ENCODE assay signal across 1 cellular context in the genomic region with DNA sequence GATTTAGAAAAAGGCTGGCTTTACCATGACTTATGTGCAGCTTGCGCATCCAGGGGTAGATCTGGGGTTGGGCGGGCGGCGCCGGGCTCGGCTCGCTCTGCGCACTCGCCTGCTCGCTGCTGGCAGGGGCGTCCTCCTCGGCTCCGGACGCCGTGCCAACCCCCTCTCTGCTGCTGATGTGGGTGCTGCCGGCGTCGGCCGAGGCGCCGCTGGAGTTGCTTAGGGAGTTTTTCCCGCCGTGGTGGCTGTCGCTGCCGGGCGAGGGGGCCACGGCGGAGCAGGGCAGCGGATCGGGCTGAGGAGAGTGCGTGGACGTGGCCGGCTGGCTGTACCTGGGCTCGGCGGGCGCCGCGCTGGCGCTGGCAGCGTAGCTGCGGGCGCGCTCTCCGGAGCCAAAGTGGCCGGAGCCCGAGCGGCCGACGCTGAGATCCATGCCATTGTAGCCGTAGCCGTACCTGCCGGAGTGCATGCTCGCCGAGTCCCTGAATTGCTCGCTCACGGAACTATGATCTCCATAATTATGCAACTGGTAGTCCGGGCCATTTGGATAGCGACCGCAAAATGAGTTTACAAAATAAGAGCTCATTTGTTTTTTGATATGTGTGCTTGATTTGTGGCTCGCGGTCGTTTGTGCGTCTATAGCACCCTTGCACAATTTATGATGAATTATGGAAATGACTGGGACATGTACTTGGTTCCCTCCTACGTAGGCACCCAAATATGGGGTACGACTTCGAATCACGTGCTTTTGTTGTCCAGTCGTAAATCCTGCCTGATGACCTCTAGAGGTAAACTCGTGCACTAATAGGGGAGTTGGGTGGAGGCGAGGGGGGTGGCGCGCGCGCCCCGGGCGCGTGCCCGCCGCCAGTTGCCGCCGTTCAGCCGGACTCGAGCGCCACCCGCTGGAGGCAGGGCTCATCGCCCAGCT.
A peak's percentile ranks its signal among the peaks of the same experiment; 100 is the strongest.
TF ChIP-seq lines count a peak whose summit lies in the region.

TSS of gene HOXA5 (minus strand) at position 660 of the 928 bp plus-strand sequence. CDS start at position 586, 74 bp downstream.

TF ChIP-seq in WTC11, 78 proteins besides CTCF, POLR2A, EP300 and RAD21 (continued from another document and continues in another):
- TF ChIP-seq ZNF138 (CRISPR knock-in tag; conservative IDR thresholded peaks at IDR 0.05), result no peak
- TF ChIP-seq, protein P1, sequence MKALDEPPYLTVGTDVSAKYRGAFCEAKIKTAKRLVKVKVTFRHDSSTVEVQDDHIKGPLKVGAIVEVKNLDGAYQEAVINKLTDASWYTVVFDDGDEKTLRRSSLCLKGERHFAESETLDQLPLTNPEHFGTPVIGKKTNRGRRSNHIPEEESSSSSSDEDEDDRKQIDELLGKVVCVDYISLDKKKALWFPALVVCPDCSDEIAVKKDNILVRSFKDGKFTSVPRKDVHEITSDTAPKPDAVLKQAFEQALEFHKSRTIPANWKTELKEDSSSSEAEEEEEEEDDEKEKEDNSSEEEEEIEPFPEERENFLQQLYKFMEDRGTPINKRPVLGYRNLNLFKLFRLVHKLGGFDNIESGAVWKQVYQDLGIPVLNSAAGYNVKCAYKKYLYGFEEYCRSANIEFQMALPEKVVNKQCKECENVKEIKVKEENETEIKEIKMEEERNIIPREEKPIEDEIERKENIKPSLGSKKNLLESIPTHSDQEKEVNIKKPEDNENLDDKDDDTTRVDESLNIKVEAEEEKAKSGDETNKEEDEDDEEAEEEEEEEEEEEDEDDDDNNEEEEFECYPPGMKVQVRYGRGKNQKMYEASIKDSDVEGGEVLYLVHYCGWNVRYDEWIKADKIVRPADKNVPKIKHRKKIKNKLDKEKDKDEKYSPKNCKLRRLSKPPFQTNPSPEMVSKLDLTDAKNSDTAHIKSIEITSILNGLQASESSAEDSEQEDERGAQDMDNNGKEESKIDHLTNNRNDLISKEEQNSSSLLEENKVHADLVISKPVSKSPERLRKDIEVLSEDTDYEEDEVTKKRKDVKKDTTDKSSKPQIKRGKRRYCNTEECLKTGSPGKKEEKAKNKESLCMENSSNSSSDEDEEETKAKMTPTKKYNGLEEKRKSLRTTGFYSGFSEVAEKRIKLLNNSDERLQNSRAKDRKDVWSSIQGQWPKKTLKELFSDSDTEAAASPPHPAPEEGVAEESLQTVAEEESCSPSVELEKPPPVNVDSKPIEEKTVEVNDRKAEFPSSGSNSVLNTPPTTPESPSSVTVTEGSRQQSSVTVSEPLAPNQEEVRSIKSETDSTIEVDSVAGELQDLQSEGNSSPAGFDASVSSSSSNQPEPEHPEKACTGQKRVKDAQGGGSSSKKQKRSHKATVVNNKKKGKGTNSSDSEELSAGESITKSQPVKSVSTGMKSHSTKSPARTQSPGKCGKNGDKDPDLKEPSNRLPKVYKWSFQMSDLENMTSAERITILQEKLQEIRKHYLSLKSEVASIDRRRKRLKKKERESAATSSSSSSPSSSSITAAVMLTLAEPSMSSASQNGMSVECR (CRISPR knock-in tag; IDR thresholded peaks at IDR 0.05; ENCODE audit: borderline replicate concordance), result no peak
- TF ChIP-seq ZNF671 (CRISPR knock-in tag; IDR thresholded peaks at IDR 0.05), result no peak
- TF ChIP-seq NR1H2 (CRISPR knock-in tag; IDR thresholded peaks at IDR 0.05), result no peak
- 0 out of 2 replicates have a peak, but pooled peaks have one; percentile 17 for TF ChIP-seq TEAD4 (CRISPR knock-in tag; IDR thresholded peaks at IDR 0.05)
- TF ChIP-seq MYBL2 (CRISPR knock-in tag; IDR thresholded peaks at IDR 0.05), result no peak
- TF ChIP-seq, protein P2, sequence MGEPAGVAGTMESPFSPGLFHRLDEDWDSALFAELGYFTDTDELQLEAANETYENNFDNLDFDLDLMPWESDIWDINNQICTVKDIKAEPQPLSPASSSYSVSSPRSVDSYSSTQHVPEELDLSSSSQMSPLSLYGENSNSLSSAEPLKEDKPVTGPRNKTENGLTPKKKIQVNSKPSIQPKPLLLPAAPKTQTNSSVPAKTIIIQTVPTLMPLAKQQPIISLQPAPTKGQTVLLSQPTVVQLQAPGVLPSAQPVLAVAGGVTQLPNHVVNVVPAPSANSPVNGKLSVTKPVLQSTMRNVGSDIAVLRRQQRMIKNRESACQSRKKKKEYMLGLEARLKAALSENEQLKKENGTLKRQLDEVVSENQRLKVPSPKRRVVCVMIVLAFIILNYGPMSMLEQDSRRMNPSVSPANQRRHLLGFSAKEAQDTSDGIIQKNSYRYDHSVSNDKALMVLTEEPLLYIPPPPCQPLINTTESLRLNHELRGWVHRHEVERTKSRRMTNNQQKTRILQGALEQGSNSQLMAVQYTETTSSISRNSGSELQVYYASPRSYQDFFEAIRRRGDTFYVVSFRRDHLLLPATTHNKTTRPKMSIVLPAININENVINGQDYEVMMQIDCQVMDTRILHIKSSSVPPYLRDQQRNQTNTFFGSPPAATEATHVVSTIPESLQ (CRISPR knock-in tag; IDR thresholded peaks at IDR 0.05), result no peak
- peak; percentile 60; the same call in 1 of the 2 replicates for TF ChIP-seq ETV6 (CRISPR knock-in tag; IDR thresholded peaks at IDR 0.05)
- TF ChIP-seq MLX (CRISPR knock-in tag; IDR thresholded peaks at IDR 0.05), result no peak
- no peak for TF ChIP-seq ZNF121 (CRISPR knock-in tag; IDR thresholded peaks at IDR 0.05)
- TF ChIP-seq CDX4 (CRISPR knock-in tag; IDR thresholded peaks at IDR 0.05; ENCODE audit: borderline replicate concordance), result no peak
- TF ChIP-seq, protein P3, sequence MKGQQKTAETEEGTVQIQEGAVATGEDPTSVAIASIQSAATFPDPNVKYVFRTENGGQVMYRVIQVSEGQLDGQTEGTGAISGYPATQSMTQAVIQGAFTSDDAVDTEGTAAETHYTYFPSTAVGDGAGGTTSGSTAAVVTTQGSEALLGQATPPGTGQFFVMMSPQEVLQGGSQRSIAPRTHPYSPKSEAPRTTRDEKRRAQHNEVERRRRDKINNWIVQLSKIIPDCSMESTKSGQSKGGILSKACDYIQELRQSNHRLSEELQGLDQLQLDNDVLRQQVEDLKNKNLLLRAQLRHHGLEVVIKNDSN (CRISPR knock-in tag; IDR thresholded peaks at IDR 0.05), result peak; percentile 81
- TF ChIP-seq, protein P4, sequence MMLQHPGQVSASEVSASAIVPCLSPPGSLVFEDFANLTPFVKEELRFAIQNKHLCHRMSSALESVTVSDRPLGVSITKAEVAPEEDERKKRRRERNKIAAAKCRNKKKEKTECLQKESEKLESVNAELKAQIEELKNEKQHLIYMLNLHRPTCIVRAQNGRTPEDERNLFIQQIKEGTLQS (CRISPR knock-in tag; conservative IDR thresholded peaks at IDR 0.05), result no peak
- TF ChIP-seq JAZF1 (CRISPR knock-in tag; IDR thresholded peaks at IDR 0.05), result no peak
- TF ChIP-seq ESRRA (CRISPR knock-in tag; IDR thresholded peaks at IDR 0.05; ENCODE audit: borderline replicate concordance), result no peak
- TF ChIP-seq, protein P5, sequence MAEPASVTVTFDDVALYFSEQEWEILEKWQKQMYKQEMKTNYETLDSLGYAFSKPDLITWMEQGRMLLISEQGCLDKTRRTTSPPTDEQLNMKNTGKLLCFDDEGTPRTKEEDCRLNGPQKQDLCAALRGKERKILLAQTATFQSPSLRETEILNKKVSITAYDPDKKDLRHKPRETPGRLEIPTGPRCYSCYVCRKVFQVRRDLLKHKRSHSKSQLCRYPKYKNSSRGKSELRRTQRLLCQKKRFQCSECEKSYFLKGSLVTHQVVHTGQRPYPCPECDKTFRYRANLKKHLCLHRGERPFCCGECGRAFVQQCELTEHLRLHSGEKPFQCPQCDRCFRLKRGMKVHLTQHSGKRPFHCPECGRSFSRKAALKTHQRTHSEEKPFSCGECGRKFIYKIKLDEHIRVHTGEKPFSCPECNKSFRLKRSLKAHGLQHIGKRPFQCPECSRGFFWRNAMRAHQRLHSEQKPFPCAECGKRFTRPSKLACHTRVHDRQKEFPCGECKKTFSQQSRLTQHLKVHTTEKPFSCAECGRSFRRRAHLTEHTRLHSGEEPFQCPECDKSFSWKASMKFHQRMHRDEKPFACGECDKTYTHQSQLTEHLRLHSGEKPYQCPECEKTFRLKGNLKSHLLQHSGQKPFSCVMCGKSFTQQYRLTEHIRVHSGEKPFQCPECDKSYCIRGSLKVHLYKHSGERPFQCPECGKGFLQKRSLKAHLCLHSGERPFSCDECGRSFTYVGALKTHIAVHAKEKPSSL (CRISPR knock-in tag; conservative IDR thresholded peaks at IDR 0.05), result no peak
- no peak for TF ChIP-seq FOXP4 (CRISPR knock-in tag; IDR thresholded peaks at IDR 0.05)
- no peak for TF ChIP-seq E2F1 (CRISPR knock-in tag; IDR thresholded peaks at IDR 0.05)
- TF ChIP-seq MXD4 (CRISPR knock-in tag; IDR thresholded peaks at IDR 0.05; ENCODE audit: borderline replicate concordance), result no peak
- no peak for TF ChIP-seq FOXP1 (CRISPR knock-in tag; IDR thresholded peaks at IDR 0.05; ENCODE audit: borderline replicate concordance)
- TF ChIP-seq ZNF512 (CRISPR knock-in tag; IDR thresholded peaks at IDR 0.05; ENCODE audit: borderline replicate concordance), result no peak
- TF ChIP-seq GTF2I (CRISPR knock-in tag; conservative IDR thresholded peaks at IDR 0.05), result no peak
- TF ChIP-seq CREB1 (CRISPR knock-in tag; IDR thresholded peaks at IDR 0.05), result no peak
- no peak for TF ChIP-seq ZNF232 (CRISPR knock-in tag; IDR thresholded peaks at IDR 0.05)
- no peak for TF ChIP-seq ZBTB21 (CRISPR knock-in tag; IDR thresholded peaks at IDR 0.05; ENCODE audit: borderline replicate concordance)
- no peak for TF ChIP-seq HMGA2 (CRISPR knock-in tag; IDR thresholded peaks at IDR 0.05)
- TF ChIP-seq, protein P6, sequence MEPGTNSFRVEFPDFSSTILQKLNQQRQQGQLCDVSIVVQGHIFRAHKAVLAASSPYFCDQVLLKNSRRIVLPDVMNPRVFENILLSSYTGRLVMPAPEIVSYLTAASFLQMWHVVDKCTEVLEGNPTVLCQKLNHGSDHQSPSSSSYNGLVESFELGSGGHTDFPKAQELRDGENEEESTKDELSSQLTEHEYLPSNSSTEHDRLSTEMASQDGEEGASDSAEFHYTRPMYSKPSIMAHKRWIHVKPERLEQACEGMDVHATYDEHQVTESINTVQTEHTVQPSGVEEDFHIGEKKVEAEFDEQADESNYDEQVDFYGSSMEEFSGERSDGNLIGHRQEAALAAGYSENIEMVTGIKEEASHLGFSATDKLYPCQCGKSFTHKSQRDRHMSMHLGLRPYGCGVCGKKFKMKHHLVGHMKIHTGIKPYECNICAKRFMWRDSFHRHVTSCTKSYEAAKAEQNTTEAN (CRISPR knock-in tag; IDR thresholded peaks at IDR 0.05), result no peak
- TF ChIP-seq FOXJ3 (CRISPR knock-in tag; IDR thresholded peaks at IDR 0.05; ENCODE audit: borderline replicate concordance), result no peak
- TF ChIP-seq, protein P7, sequence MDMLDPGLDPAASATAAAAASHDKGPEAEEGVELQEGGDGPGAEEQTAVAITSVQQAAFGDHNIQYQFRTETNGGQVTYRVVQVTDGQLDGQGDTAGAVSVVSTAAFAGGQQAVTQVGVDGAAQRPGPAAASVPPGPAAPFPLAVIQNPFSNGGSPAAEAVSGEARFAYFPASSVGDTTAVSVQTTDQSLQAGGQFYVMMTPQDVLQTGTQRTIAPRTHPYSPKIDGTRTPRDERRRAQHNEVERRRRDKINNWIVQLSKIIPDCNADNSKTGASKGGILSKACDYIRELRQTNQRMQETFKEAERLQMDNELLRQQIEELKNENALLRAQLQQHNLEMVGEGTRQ (CRISPR knock-in tag; IDR thresholded peaks at IDR 0.05), result peak; percentile 85
